21 cellular contexts compared by ENCODE assay signal in genomic region chr14:101082036-101082435, GRCh38.
DNase-seq lines count a peak whose midpoint lies in the region; ATAC-seq and TF ChIP-seq lines count a peak whose summit lies in the region.
"Had no signal": no experiment of that assay in that cellular context is flagged by ENCODE, and none has a peak within 500 bp of the region (broad histone marks: within the 10 kb centered on the region; RNA-seq: fewer than 3 reads in every experiment).

No MANE protein-coding gene starts in this region.

- H4K20me1 ChIP-seq in H9 (ENCODE audit: control insufficient read depth, insufficient read depth, insufficient read length), result no peaks in the 10 kb centered on the region

- H3K4me1 ChIP-seq in H9 (ENCODE audit: insufficient read depth, low read length) (no peaks in the 10 kb centered on the region), endodermal cell (ENCODE audit: control insufficient read depth, insufficient read depth, low read length) (peaks cover 4% of the 10 kb centered on the region), stomach (peaks cover 7 to 10% (median 8%) of the 10 kb centered on the region in 4 donors)

- no peaks in the 10 kb centered on the region for H3K79me1 ChIP-seq in H9 (ENCODE audit: insufficient read depth, low read depth, low read length, poor library complexity, severe bottlenecking)

- H3K79me2 ChIP-seq in H9 (ENCODE audit: insufficient read depth, low read length), result no peaks in the 10 kb centered on the region

- H3K9ac ChIP-seq in H9 (ENCODE audit: extremely low read depth, insufficient read length, low read length), result no peak overlapping the region
- H3K9ac ChIP-seq in endodermal cell (ENCODE audit: extremely low read depth, low read length, poor library complexity, severe bottlenecking), result no peak overlapping the region
- H3K9ac ChIP-seq: KMS-11 had no signal

- intact Hi-C loops in stomach (cut with DNase I; ENCODE audit: low total_unique reads), result no loop called here

- H3K27ac ChIP-seq in H9 (ENCODE audit: insufficient read length, low read depth, low read length), result no peak overlapping the region
- H3K27ac ChIP-seq in endodermal cell (ENCODE audit: low read depth, low read length), result no peak overlapping the region
- no peak overlapping the region for H3K27ac ChIP-seq in stomach
- H3K27ac ChIP-seq: KMS-11 had no signal

- H3K4me3 ChIP-seq in endodermal cell (ENCODE audit: low read length) (no peak overlapping the region), stomach (no peak overlapping the region)
- H3K4me3 ChIP-seq: GM23338 had no signal

- no peaks in the 10 kb centered on the region for H3K9me3 Mint-ChIP-seq in activated CD8-positive, alpha-beta memory T cell treated with anti-CD3 and anti-CD28 coated beads, Interleukin-2, amount 10 ng/mL, durations not matched to agents 7 days and 5 days (ENCODE audit: low read depth)
- H3K9me3 Mint-ChIP-seq in H9 (no peaks in the 10 kb centered on the region), endodermal cell (peaks cover 6% of the 10 kb centered on the region)
- H3K9me3 Mint-ChIP-seq: GM23338, HFFc6 had no signal

- H3K14ac ChIP-seq in H9 (ENCODE audit: insufficient read depth, low read length), result no peak overlapping the region

- H3K27me3 ChIP-seq in H9 (ENCODE audit: insufficient read depth, low read length) (no peaks in the 10 kb centered on the region; the same call in 1 of the 2 replicates), endodermal cell (ENCODE audit: control insufficient read depth, insufficient read depth, low read length, poor library complexity, severe bottlenecking) (no peaks in the 10 kb centered on the region), stomach (peaks cover 0 to 35% (median 22%) of the 10 kb centered on the region in 3 donors)

- H4K91ac ChIP-seq in H9 (ENCODE audit: insufficient read length, low read depth, low read length), result no peak overlapping the region

- H2AFZ ChIP-seq in H9 (ENCODE audit: low read length), result no peak overlapping the region
- H2AFZ ChIP-seq: GM23338 had no signal

- H3K56ac ChIP-seq in H9 (ENCODE audit: insufficient read length, low read depth, low read length), result no peak overlapping the region

- H3K18ac ChIP-seq in H9 (ENCODE audit: insufficient read length, low read depth, low read length), result no peak overlapping the region

- H3K23ac ChIP-seq in H9 (ENCODE audit: insufficient read length, low read depth, low read length), result no peak overlapping the region

- no CpG with 5 or more reads among the region's 10 CpGs for WGBS in H9 (ENCODE audit: extremely low coverage, insufficient read length, low lambda C conversion rate)
- 74 to 81% methylated on average over 9 of the region's 10 CpGs for WGBS in endodermal cell (ENCODE audit: insufficient coverage in 1 of 2, insufficient read length in 1 of 2), 2 experiments
- whole genome bisulfite sequencing in stomach, 5 donors, result 72 to 83% (median 76%) methylated on average over 10 of the region's 10 CpGs

- H2BK12ac ChIP-seq in H9 (ENCODE audit: insufficient read length, low read depth, low read length), result no peak overlapping the region

- H3T11ph ChIP-seq in H9 (ENCODE audit: low read length), result no peak overlapping the region

- H2BK15ac ChIP-seq in H9 (ENCODE audit: low read depth, low read length), result no peak overlapping the region

- H3K23me2 ChIP-seq in H9 (ENCODE audit: insufficient read length, low read depth, low read length, poor library complexity, severe bottlenecking), result peaks cover 7% of the 10 kb centered on the region

- H3K4me3 Mint-ChIP-seq in activated CD8-positive, alpha-beta memory T cell treated with anti-CD3 and anti-CD28 coated beads, Interleukin-2, amount 10 ng/mL, durations not matched to agents 7 days and 5 days, result no peak overlapping the region
- H3K4me3 Mint-ChIP-seq in H9, result no peak overlapping the region
- H3K4me3 Mint-ChIP-seq in endodermal cell, result no peak overlapping the region
- H3K4me3 Mint-ChIP-seq: B cell, GM23338, HFFc6 had no signal

- H3K9me3 ChIP-seq in H9 (ENCODE audit: control insufficient read depth, low read depth, low read length) (no peaks in the 10 kb centered on the region), endodermal cell (ENCODE audit: control insufficient read depth, low read length) (peaks cover 5% of the 10 kb centered on the region), stomach (peaks cover 0 to 25% (median 8%) of the 10 kb centered on the region in 4 donors)

- H2BK120ac ChIP-seq in H9 (ENCODE audit: low read depth, low read length, poor library complexity, severe bottlenecking), result no peak overlapping the region

- no peak overlapping the region for H2AK5ac ChIP-seq in H9 (ENCODE audit: insufficient read length, low read length)

- TF ChIP-seq CTCF in H9 (conservative IDR thresholded peaks at IDR 0.05) (peak; percentile 37; the same call in 2 of the 3 replicates), endodermal cell (conservative IDR thresholded peaks at IDR 0.05) (peak; percentile 39), stomach (IDR thresholded peaks at IDR 0.05) (no peak)

- no peak for TF ChIP-seq POLR2A in stomach (IDR thresholded peaks at IDR 0.05)

- no peak overlapping the region for H4K8ac ChIP-seq in H9 (replicated peaks; ENCODE audit: insufficient read length, low read depth, low read length)

- no peak overlapping the region for H3K4ac ChIP-seq in H9 (ENCODE audit: low read depth, low read length)

- H3K27me3 Mint-ChIP-seq in activated CD8-positive, alpha-beta memory T cell treated with anti-CD3 and anti-CD28 coated beads, Interleukin-2, amount 10 ng/mL, durations not matched to agents 7 days and 5 days, result peaks cover 46% of the 10 kb centered on the region
- peaks cover 40% of the 10 kb centered on the region for H3K27me3 Mint-ChIP-seq in H9 (ENCODE audit: low read depth)
- H3K27me3 Mint-ChIP-seq in endodermal cell (ENCODE audit: insufficient read depth), result peaks cover 7% of the 10 kb centered on the region

- no peak overlapping the region for H3K4me2 ChIP-seq in H9 (ENCODE audit: insufficient read depth, insufficient read length, low read length)
- H3K4me2 ChIP-seq: GM23338, KMS-11 had no signal

- no peak overlapping the region for H2BK5ac ChIP-seq in H9 (ENCODE audit: insufficient read length, low read length)

- no peak overlapping the region for H2BK20ac ChIP-seq in H9 (ENCODE audit: low read depth, low read length, poor library complexity, severe bottlenecking)

- H3K36me3 Mint-ChIP-seq in activated CD8-positive, alpha-beta memory T cell treated with anti-CD3 and anti-CD28 coated beads, Interleukin-2, amount 10 ng/mL, durations not matched to agents 7 days and 5 days, result no peaks in the 10 kb centered on the region
- H3K36me3 Mint-ChIP-seq in H9 (ENCODE audit: insufficient read depth in 1 of 3, low read depth in 3 of 3) (no peaks in the 10 kb centered on the region), endodermal cell (ENCODE audit: low read depth) (no peaks in the 10 kb centered on the region)

- H3K27ac Mint-ChIP-seq in activated CD8-positive, alpha-beta memory T cell treated with anti-CD3 and anti-CD28 coated beads, Interleukin-2, amount 10 ng/mL, durations not matched to agents 7 days and 5 days, result no peak overlapping the region
- H3K27ac Mint-ChIP-seq in H9, result no peak overlapping the region
- no peak overlapping the region for H3K27ac Mint-ChIP-seq in endodermal cell
- H3K27ac Mint-ChIP-seq: B cell, GM23338, HFFc6 had no signal

- no peak for ATAC-seq in activated CD8-positive, alpha-beta memory T cell treated with anti-CD3 and anti-CD28 coated beads, Interleukin-2, amount 10 ng/mL, durations not matched to agents 7 days and 5 days
- ATAC-seq in HG03565 (IDR thresholded peaks at IDR 0.05; ENCODE audit: unreplicated experiment) (no peak), GM21576 (IDR thresholded peaks at IDR 0.05; ENCODE audit: unreplicated experiment) (no peak)
- ATAC-seq: GM23338 had no signal

- peak; percentile 31 for DNase-seq in activated CD8-positive, alpha-beta memory T cell treated with anti-CD3 and anti-CD28 coated beads, Interleukin-2, amount 10 ng/mL, durations not matched to agents 7 days and 5 days
- no peak for DNase-seq in activated CD8-positive, alpha-beta memory T cell treated with anti-CD3 and anti-CD28 coated beads for 24 hours
- no peak for DNase-seq in H9
- peak; percentile 50 for DNase-seq in endodermal cell
- peak; percentile 19 for DNase-seq in stomach
- no peak for DNase-seq in DMS79 treated with DMSO at 0.1 percent for 48 hours (lab: John Stamatoyannopoulos, UW)
- DNase-seq: 8988T, DMS 273 treated with DMSO at 0.1 percent for 48 hours, GDM1, HFFc6, MV-4-11, NCI-H187 treated with DMSO at 0.1 percent for 48 hours, NCI-H2227 treated with DMSO at 0.1 percent for 48 hours, NCI-H510A treated with DMSO at 0.1 percent for 48 hours, NCI-H774, Right ventricle myocardium superior had no signal

- H4K5ac ChIP-seq in H9 (ENCODE audit: insufficient read length, low read depth, low read length), result no peak overlapping the region

- H3K36me3 ChIP-seq in endodermal cell (ENCODE audit: control insufficient read depth, insufficient read depth, low read length) (no peaks in the 10 kb centered on the region), stomach (no peaks in the 10 kb centered on the region)

- no peak for TF ChIP-seq EP300 in stomach (IDR thresholded peaks at IDR 0.05)

- CTCF ChIA-PET in activated CD8-positive, alpha-beta memory T cell treated with anti-CD3 and anti-CD28 coated beads, Interleukin-2, amount 10 ng/mL, durations not matched to agents 7 days and 5 days (lab: Charles Lee), result no interaction called here

- H3K4me1 Mint-ChIP-seq in activated CD8-positive, alpha-beta memory T cell treated with anti-CD3 and anti-CD28 coated beads, Interleukin-2, amount 10 ng/mL, durations not matched to agents 7 days and 5 days, result no peaks in the 10 kb centered on the region
- H3K4me1 Mint-ChIP-seq in H9 (peaks cover 8 to 12% of the 10 kb centered on the region in 2 experiments), endodermal cell (peaks cover 15% of the 10 kb centered on the region)

Comparison
In these comparisons a context has a peak if more than half of its experiments do, and no peak if none do; other contexts are left out.
1. DNase-seq: peak in activated CD8-positive, alpha-beta memory T cell treated with anti-CD3 and anti-CD28 coated beads, Interleukin-2, amount 10 ng/mL, durations not matched to agents 7 days and 5 days (single experiment), endodermal cell (single experiment) and stomach (single experiment); none in activated CD8-positive, alpha-beta memory T cell treated with anti-CD3 and anti-CD28 coated beads for 24 hours (single experiment), H9 (single experiment) and DMS79 treated with DMSO at 0.1 percent for 48 hours (single experiment).
2. CTCF ChIP-seq: peak in H9 (single experiment) and endodermal cell (single experiment); none in stomach (0 of 7).